8 cellular contexts compared by ENCODE assay signal in genomic region chr17:36641877-36642845, GRCh38. TPM values are rescaled to one million over a fixed set of nuclear protein-coding genes. Genes with fewer than 3 reads are reported as not detected.
DNase-seq lines count a peak whose midpoint lies in the region; ATAC-seq and TF ChIP-seq lines count a peak whose summit lies in the region.

No MANE protein-coding gene starts in this region.

- ATAC-seq in omental fat pad (ENCODE audit: low FRiP score) (no peak), HG03196 (IDR thresholded peaks at IDR 0.05; ENCODE audit: unreplicated experiment) (no peak)

- TF ChIP-seq CTCF in HFFc6 (IDR thresholded peaks at IDR 0.05) (no peak), right atrium auricular region (IDR thresholded peaks at IDR 0.05) (no peak), omental fat pad (IDR thresholded peaks at IDR 0.05) (no peak)

- no peaks in the 10 kb centered on the region for H3K9me3 Mint-ChIP-seq in HFFc6

- peaks cover 70% of the 10 kb centered on the region for H3K27me3 Mint-ChIP-seq in HFFc6 (ENCODE audit: insufficient read depth)

- H3K4me3 ChIP-seq in right atrium auricular region (peak overlapping the region; percentile 9 to 40), skeletal muscle satellite cell (ENCODE audit: low read length) (peak overlapping the region; percentile 68)

- peaks cover 6% of the 10 kb centered on the region; the same call in 1 of the 2 replicates for H3K4me1 Mint-ChIP-seq in HFFc6 (ENCODE audit: low read depth)

- H3K36me3 Mint-ChIP-seq in HFFc6 (ENCODE audit: low read depth) = no peaks in the 10 kb centered on the region

- H3K4me1 ChIP-seq in right atrium auricular region (peaks cover 0 to 18% of the 10 kb centered on the region in 2 donors), skeletal muscle satellite cell (ENCODE audit: control insufficient read depth, insufficient read depth, low read length) (peaks cover 7% of the 10 kb centered on the region)

- no peaks in the 10 kb centered on the region for H3K9me3 ChIP-seq in right atrium auricular region
- no peaks in the 10 kb centered on the region for H3K9me3 ChIP-seq in skeletal muscle satellite cell (replicated peaks; ENCODE audit: low read length)

- H3K4me3 Mint-ChIP-seq in HFFc6 = peak overlapping the region; percentile 30

- H3K27ac Mint-ChIP-seq in HFFc6 = no peak overlapping the region

- no peak overlapping the region for H3K27ac ChIP-seq in right atrium auricular region

- peak overlapping the region; percentile 83 for H3K4me2 ChIP-seq in skeletal muscle satellite cell (ENCODE audit: low read length)

- DNase-seq in HFFc6 = no peak
- DNase-seq in activated CD8-positive, alpha-beta memory T cell treated with anti-CD3 and anti-CD28 coated beads, Interleukin-2, amount 50 U/mL, for 48 hours = peak; percentile 56
- DNase-seq in right atrium auricular region (ENCODE audit: low spot score) = no peak
- DNase-seq in omental fat pad (ENCODE audit: low spot score) = no peak
- no peak for DNase-seq in anterior cingulate cortex (lab: John Stamatoyannopoulos, UW)
- no peak for DNase-seq in activated CD4-positive, CD25-positive, alpha-beta regulatory T cell (lab: John Stamatoyannopoulos, UW)

- H3K9ac ChIP-seq in skeletal muscle satellite cell (ENCODE audit: low read depth, low read length) = no peak overlapping the region

- H3K36me3 ChIP-seq in right atrium auricular region (no peaks in the 10 kb centered on the region), skeletal muscle satellite cell (ENCODE audit: insufficient read depth, low read length) (no peaks in the 10 kb centered on the region)

- H3K27me3 ChIP-seq in right atrium auricular region = peaks cover 14 to 21% of the 10 kb centered on the region in 2 donors
- peaks cover 93% of the 10 kb centered on the region for H3K27me3 ChIP-seq in skeletal muscle satellite cell (ENCODE audit: control insufficient read depth, insufficient read depth, low read length)

RNA-seq across cellular contexts. Expression of gene MRM1, which starts 40.8 kb away (rescaled TPM):
- 10 to 100 TPM in 1 of 6 experiments, 1 to 10 TPM in 5; 7.3 to 11.4 (median 7.9) TPM for total RNA-seq in HFFc6 (2021; fragmentation: NEBNext Ultra II Directional; extraction: Animal tissue kit (Norgen Biotek cat#: 25700))
- total RNA-seq in right atrium auricular region (1 to 10 TPM; 3.7 to 6.3 TPM), omental fat pad (1 to 10 TPM; 5.3 to 8.2 (median 5.6) TPM)
- total RNA-seq in skeletal muscle satellite cell (2012; rRNA removed) = 6.6 and 7.4 TPM in 2 replicates

RNA-seq across cellular contexts. Expression of gene DHRS11, which starts 50.5 kb away (rescaled TPM):
- 10 to 100 TPM in 4 of 6 experiments, 1 to 10 TPM in 2; 8.4 to 11.3 (median 10.6) TPM for total RNA-seq in HFFc6 (2021; fragmentation: NEBNext Ultra II Directional; extraction: Animal tissue kit (Norgen Biotek cat#: 25700))
- total RNA-seq in right atrium auricular region (10 to 100 TPM; 10.5 to 17.3 TPM), omental fat pad (10 to 100 TPM in 2 of 4 donors, 1 to 10 TPM in 2; 5.6 to 19.8 (median 11.1) TPM)
- 7.6 and 9.4 TPM in 2 replicates for total RNA-seq in skeletal muscle satellite cell (2012; rRNA removed)
